ENCODE assay signal across 8 cellular contexts in the genomic region with DNA sequence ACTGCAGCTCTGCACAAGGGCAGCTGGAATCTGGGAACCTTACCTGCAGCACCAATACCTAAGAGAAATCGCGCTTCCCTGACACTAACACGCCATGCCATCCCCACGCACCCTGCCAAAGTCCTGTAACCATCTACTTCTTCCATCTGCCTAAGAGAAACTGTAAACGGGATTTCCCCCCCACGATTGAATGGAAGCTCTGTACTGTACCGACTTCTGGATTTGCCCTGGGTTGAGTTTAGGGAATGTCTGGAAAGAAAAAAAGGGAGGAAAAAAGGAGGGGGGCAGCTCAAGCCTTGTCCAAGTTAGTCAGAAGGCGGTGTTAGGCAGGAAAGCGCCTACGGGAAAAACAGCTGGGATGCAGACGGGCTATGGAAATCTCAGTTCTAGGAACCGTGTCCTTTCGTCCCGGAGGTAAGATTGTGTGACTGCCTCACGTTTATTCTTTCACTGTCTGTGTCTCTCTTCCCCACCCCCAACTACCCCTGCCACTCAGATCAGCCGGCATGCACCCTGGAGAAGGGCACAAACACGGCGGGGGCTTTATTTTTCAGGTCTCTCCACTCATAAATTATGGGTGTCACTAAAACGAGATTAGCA.
DNase-seq lines count a peak whose midpoint lies in the region; ATAC-seq, FAIRE-seq and TF ChIP-seq lines count a peak whose summit lies in the region.

No MANE protein-coding gene starts in this region.

- 2% methylated on average over 19 of the region's 19 CpGs for WGBS in urinary bladder

- no peaks in the 10 kb centered on the region for H3K9me3 ChIP-seq in left lung

- H3K36me3 Mint-ChIP-seq in stimulated activated naive CD8-positive, alpha-beta T cell treated with anti-CD3 and anti-CD28 coated beads, Interleukin-15, Interleukin-2, amounts not matched to agents 100 ng/mL and 50 ng/mL, for 24 hours (ENCODE audit: low read depth), result no peaks in the 10 kb centered on the region
- no peaks in the 10 kb centered on the region for H3K36me3 Mint-ChIP-seq in brain

- H3K4me3 Mint-ChIP-seq in stimulated activated naive CD8-positive, alpha-beta T cell treated with anti-CD3 and anti-CD28 coated beads, Interleukin-15, Interleukin-2, amounts not matched to agents 100 ng/mL and 50 ng/mL, for 24 hours, result peak overlapping the region; percentile 74
- H3K4me3 Mint-ChIP-seq in brain, result peak overlapping the region in 3 of 5 experiments; percentile 88 to 97 (median 94)

- intact Hi-C loops in left lung (cut with DNase I), result no loop called here

- H3K36me3 ChIP-seq in left lung, result no peaks in the 10 kb centered on the region
- H3K36me3 ChIP-seq in urinary bladder (ENCODE audit: insufficient read depth), result no peaks in the 10 kb centered on the region

- FAIRE-seq in GM12891 (lab: Jason Lieb, UNC), result no peak

- no peak for DNase-seq in stimulated activated naive CD8-positive, alpha-beta T cell treated with anti-CD3 and anti-CD28 coated beads, Interleukin-15, Interleukin-2, amounts not matched to agents 100 U/mL and 50 U/mL, for 24 hours
- DNase-seq in left lung (peak in 1 of 2 donors; percentile 22), GM12891 (ENCODE audit: insufficient read length, low spot score) (no peak), NCI-H774 (lab: John Stamatoyannopoulos, UW) (no peak)

- H3K27me3 ChIP-seq in left lung, result peaks cover 83 to 98% of the 10 kb centered on the region in 2 donors

- no peak for TF ChIP-seq POLR2A in GM12891 (IDR thresholded peaks at IDR 0.05; ENCODE audit: low read depth, low read length)

- peaks cover 54% of the 10 kb centered on the region for H3K27me3 Mint-ChIP-seq in stimulated activated naive CD8-positive, alpha-beta T cell treated with anti-CD3 and anti-CD28 coated beads, Interleukin-15, Interleukin-2, amounts not matched to agents 100 ng/mL and 50 ng/mL, for 24 hours
- H3K27me3 Mint-ChIP-seq in brain, result peaks cover 31% of the 10 kb centered on the region

- ATAC-seq in stimulated activated naive CD8-positive, alpha-beta T cell treated with anti-CD3 and anti-CD28 coated beads, Interleukin-15, Interleukin-2, amounts not matched to agents 100 U/mL and 50 U/mL, for 24 hours, result no peak
- peak; percentile 35 for ATAC-seq in left lung
- no peak for ATAC-seq in GM21526 (IDR thresholded peaks at IDR 0.05; ENCODE audit: low FRiP score, unreplicated experiment)

- H3K4me1 ChIP-seq in left lung (peaks cover 4 to 9% of the 10 kb centered on the region in 2 donors), urinary bladder (ENCODE audit: insufficient read depth) (no peaks in the 10 kb centered on the region)

- H3K27ac ChIP-seq in left lung, result no peak overlapping the region
- H3K27ac ChIP-seq in urinary bladder (ENCODE audit: low read depth), result no peak overlapping the region

- H3K9me3 Mint-ChIP-seq in stimulated activated naive CD8-positive, alpha-beta T cell treated with anti-CD3 and anti-CD28 coated beads, Interleukin-15, Interleukin-2, amounts not matched to agents 100 ng/mL and 50 ng/mL, for 24 hours, result no peaks in the 10 kb centered on the region
- peaks cover 0 to 5% (median 0%) of the 10 kb centered on the region in 5 experiments for H3K9me3 Mint-ChIP-seq in brain

- peak overlapping the region; percentile 13 to 14 for H3K4me3 ChIP-seq in left lung
- H3K4me3 ChIP-seq in urinary bladder (ENCODE audit: low read depth, low read length), result peak overlapping the region; percentile 24

- H3K27ac Mint-ChIP-seq in stimulated activated naive CD8-positive, alpha-beta T cell treated with anti-CD3 and anti-CD28 coated beads, Interleukin-15, Interleukin-2, amounts not matched to agents 100 ng/mL and 50 ng/mL, for 24 hours, result no peak overlapping the region
- peak overlapping the region; percentile 49 to 86 (median 69) for H3K27ac Mint-ChIP-seq in brain

- TF ChIP-seq CTCF in brain (conservative IDR thresholded peaks at IDR 0.05), result no peak
- no peak for TF ChIP-seq CTCF in left lung (IDR thresholded peaks at IDR 0.05)

- peaks cover 28% of the 10 kb centered on the region for H3K4me1 Mint-ChIP-seq in stimulated activated naive CD8-positive, alpha-beta T cell treated with anti-CD3 and anti-CD28 coated beads, Interleukin-15, Interleukin-2, amounts not matched to agents 100 ng/mL and 50 ng/mL, for 24 hours (ENCODE audit: low read depth)
- peaks cover 30% of the 10 kb centered on the region for H3K4me1 Mint-ChIP-seq in brain

TF ChIP-seq in GM12891, 5 proteins besides CTCF, POLR2A, EP300 and RAD21:
- TF ChIP-seq POLR2AphosphoS5 (IDR thresholded peaks at IDR 0.05; ENCODE audit: low read depth, low read length) (no peak), PAX5 (IDR thresholded peaks at IDR 0.05; ENCODE audit: insufficient read depth, low read length, severe bottlenecking) (no peak), TAF1 (IDR thresholded peaks at IDR 0.05; ENCODE audit: low read depth, low read length) (no peak), POU2F2 (IDR thresholded peaks at IDR 0.05; ENCODE audit: low read depth, low read length) (no peak), SPI1 (IDR thresholded peaks at IDR 0.05; ENCODE audit: low read depth, low read length) (no peak)
